8 cellular contexts compared by ENCODE assay signal in the genomic region with DNA sequence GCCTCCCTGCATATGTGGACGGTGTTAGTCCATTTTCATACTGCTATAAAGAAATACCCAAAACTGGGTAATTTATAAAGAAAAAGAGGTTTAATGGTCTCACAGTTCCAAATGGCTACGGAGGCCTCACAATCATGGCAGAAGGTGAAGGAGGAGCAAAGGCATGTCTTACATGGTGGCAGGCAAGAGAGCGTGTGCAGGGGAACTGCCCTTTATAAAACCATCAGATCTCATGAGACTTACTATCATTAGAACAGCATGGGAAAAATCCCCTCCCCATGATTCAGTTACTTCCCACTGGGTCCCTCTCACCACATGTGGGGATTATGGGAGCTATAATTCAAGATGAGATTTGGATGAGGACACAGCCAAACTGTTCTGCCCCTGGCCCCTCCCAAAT. TPM values are rescaled to one million over a fixed set of nuclear protein-coding genes. Genes with fewer than 3 reads are reported as not detected.
DNase-seq lines count a peak whose midpoint lies in the region; ATAC-seq and TF ChIP-seq lines count a peak whose summit lies in the region.
"Not testable (repeated sequence)": the region's sequence is repeated elsewhere in the genome, so short reads cannot be mapped to it uniquely, and the experiment has no call there.

No MANE protein-coding gene starts in this region.

- H2AFZ ChIP-seq in ACC112 (ENCODE audit: low read length, unreplicated experiment); HCT116 (ENCODE audit: low read depth, low read length, poor library complexity, severe bottlenecking); PC-3 (ENCODE audit: low read length); hepatocyte: not testable (repeated sequence)
- peak overlapping the region; percentile 97 for H2AFZ ChIP-seq in mammary epithelial cell (ENCODE audit: low read depth, low read length)

- H3K9me3 ChIP-seq in HCT116 (ENCODE audit: control insufficient read depth in 1 of 2, insufficient read depth in 1 of 2, low read depth in 1 of 2, low read length in 2 of 2); PC-3 (ENCODE audit: low read length); mammary epithelial cell (replicated peaks; ENCODE audit: insufficient read depth, low read length); hepatocyte (ENCODE audit: low read depth): not testable (repeated sequence)

- not testable (repeated sequence) for H3F3A ChIP-seq in PC-3 (ENCODE audit: low read length, unreplicated experiment)

- not testable (repeated sequence) for H3K27me3 Mint-ChIP-seq in activated T-cell treated with anti-CD3 and anti-CD28 coated beads, Interleukin-2, amount 50 U/mL, for 4 hours (ENCODE audit: low read depth); nephron progenitor cell (ENCODE audit: low read depth, poor library complexity); stimulated activated naive CD8-positive, alpha-beta T cell treated with anti-CD3 and anti-CD28 coated beads, Interleukin-15, amount 100 ng/mL, for 72 hours

- ATAC-seq in HCT116; PC-3; activated T-cell treated with anti-CD3 and anti-CD28 coated beads, Interleukin-2, amount 50 U/mL, for 4 hours; stimulated activated naive CD8-positive, alpha-beta T cell treated with anti-CD3 and anti-CD28 coated beads, Interleukin-15, amount 100 ng/mL, for 72 hours: not testable (repeated sequence)

- H3K36me3 ChIP-seq in ACC112 (ENCODE audit: insufficient read depth, low read length) (peaks cover 11% of the 10 kb centered on the region; the same call in 1 of the 2 replicates), HCT116 (ENCODE audit: control insufficient read depth in 1 of 2, insufficient read depth in 2 of 2, low read length in 2 of 2) (peaks cover 8 to 11% of the 10 kb centered on the region in 2 experiments; a peak in 3 of 4 replicates)
- H3K36me3 ChIP-seq in PC-3 (ENCODE audit: low read depth, low read length); mammary epithelial cell (ENCODE audit: insufficient read depth, low read length); hepatocyte (replicated peaks; ENCODE audit: insufficient read depth, low read depth): not testable (repeated sequence)

- intact Hi-C loops in HCT116 (cut with micrococcal nuclease); PC-3 (cut with micrococcal nuclease); mammary epithelial cell (cut with micrococcal nuclease): not testable (repeated sequence)

- in situ Hi-C loops in mammary epithelial cell (cut with MboI; ENCODE audit: low sequenced_read_pairs in 2 of 2) = loop anchor here in 1 of 2 donors (25.0 kb wide), 1 partner anchor 634 kb away; no protein-coding TSS in a partner anchor

- H3K9me2 ChIP-seq in HCT116 (ENCODE audit: insufficient read depth); PC-3 (replicated peaks; ENCODE audit: low read length); hepatocyte (replicated peaks; ENCODE audit: insufficient read depth): not testable (repeated sequence)

- H3K36me3 Mint-ChIP-seq in activated T-cell treated with anti-CD3 and anti-CD28 coated beads, Interleukin-2, amount 50 U/mL, for 4 hours (ENCODE audit: insufficient read depth) = peaks cover 37% of the 10 kb centered on the region
- peaks cover 53% of the 10 kb centered on the region for H3K36me3 Mint-ChIP-seq in nephron progenitor cell (ENCODE audit: low read depth)

- H3K4me3 Mint-ChIP-seq in activated T-cell treated with anti-CD3 and anti-CD28 coated beads, Interleukin-2, amount 50 U/mL, for 4 hours = peak overlapping the region; percentile 99
- H3K4me3 Mint-ChIP-seq in nephron progenitor cell = peak overlapping the region; percentile 100
- H3K4me3 Mint-ChIP-seq in stimulated activated naive CD8-positive, alpha-beta T cell treated with anti-CD3 and anti-CD28 coated beads, Interleukin-15, amount 100 ng/mL, for 72 hours = peak overlapping the region; percentile 99 to 100

- RAD21 ChIA-PET in HCT116 (lab: Charles Lee; ENCODE audit: low non-redundant PET in 1 of 2, low total read pairs in 2 of 2, uncharacterized antibody in 2 of 2, unreplicated experiment in 2 of 2) = not testable (repeated sequence)

- H3K4me3 ChIP-seq in ACC112 (ENCODE audit: low read depth, low read length) = peak overlapping the region; percentile 84
- H3K4me3 ChIP-seq in HCT116 (replicated peaks in 1 of 2; ENCODE audit: low read depth in 1 of 2, low read length in 2 of 2) = peak overlapping the region; percentile 81 to 88
- H3K4me3 ChIP-seq in PC-3 (ENCODE audit: low read length) = peak overlapping the region; percentile 88
- H3K4me3 ChIP-seq in mammary epithelial cell (replicated peaks in 1 of 3; ENCODE audit: insufficient read depth in 1 of 3, low read depth in 2 of 3, low read length in 3 of 3) = peak overlapping the region in 2 of 3 experiments; percentile 62 to 74
- not testable (repeated sequence) for H3K4me3 ChIP-seq in hepatocyte

- POLR2A ChIA-PET in HCT116 (lab: Charles Lee); PC-3 (lab: Charles Lee; ENCODE audit: unreplicated experiment): not testable (repeated sequence)

- peak overlapping the region; percentile 91 for H3K4me2 ChIP-seq in HCT116 (ENCODE audit: low read length)
- peak overlapping the region; percentile 96 for H3K4me2 ChIP-seq in PC-3 (ENCODE audit: low read length)
- H3K4me2 ChIP-seq in mammary epithelial cell (ENCODE audit: insufficient read depth, low read depth, low read length) = peak overlapping the region; percentile 81
- H3K4me2 ChIP-seq in hepatocyte = peak overlapping the region; percentile 77

- not testable (repeated sequence) for H4K20me1 ChIP-seq in HCT116 (ENCODE audit: insufficient read depth); PC-3 (ENCODE audit: low read length); mammary epithelial cell (ENCODE audit: insufficient read depth, low read length); hepatocyte (ENCODE audit: insufficient read depth, poor library complexity, severe bottlenecking)

- not testable (repeated sequence) for H3K9me3 Mint-ChIP-seq in activated T-cell treated with anti-CD3 and anti-CD28 coated beads, Interleukin-2, amount 50 U/mL, for 4 hours
- H3K9me3 Mint-ChIP-seq in nephron progenitor cell = peaks cover 35% of the 10 kb centered on the region
- peaks cover 7 to 13% of the 10 kb centered on the region in 2 donors for H3K9me3 Mint-ChIP-seq in stimulated activated naive CD8-positive, alpha-beta T cell treated with anti-CD3 and anti-CD28 coated beads, Interleukin-15, amount 100 ng/mL, for 72 hours

- H3K9ac ChIP-seq in HCT116 (ENCODE audit: low read length) (peak overlapping the region; percentile 75; the same call in 1 of the 2 replicates), PC-3 (ENCODE audit: low read length) (peak overlapping the region; percentile 80; the same call in 1 of the 2 replicates)
- H3K9ac ChIP-seq in mammary epithelial cell (ENCODE audit: insufficient read depth, low read length) = not testable (repeated sequence)

- not testable (repeated sequence) for TF ChIP-seq CTCF in HCT116 (IDR thresholded peaks at IDR 0.05 in 2 of 3, conservative IDR thresholded peaks at IDR 0.05 in 1 of 3; ENCODE audit: borderline replicate concordance in 1 of 3, insufficient read depth in 1 of 3, low read depth in 2 of 3, low read length in 2 of 3); PC-3 (conservative IDR thresholded peaks at IDR 0.05; ENCODE audit: low read depth, low read length); mammary epithelial cell (conservative IDR thresholded peaks at IDR 0.05 in 1 of 2, IDR thresholded peaks at IDR 0.05 in 1 of 2; ENCODE audit: extremely low read depth in 1 of 2, insufficient read depth in 1 of 2, low read depth in 1 of 2, low read length in 2 of 2); hepatocyte (IDR thresholded peaks at IDR 0.05; ENCODE audit: poor library complexity); nephron progenitor cell (IDR thresholded peaks at IDR 0.05)

- H3K4me1 ChIP-seq in ACC112 (ENCODE audit: control insufficient read depth, insufficient read depth, low read length, unreplicated experiment) (peaks cover 23% of the 10 kb centered on the region), HCT116 (ENCODE audit: control insufficient read depth in 1 of 2, insufficient read depth in 2 of 2, low read length in 2 of 2) (peaks cover 6 to 18% of the 10 kb centered on the region in 2 experiments), PC-3 (ENCODE audit: insufficient read depth, low read length) (peaks cover 24% of the 10 kb centered on the region; the same call in 1 of the 2 replicates), hepatocyte (ENCODE audit: insufficient read depth) (peaks cover 14% of the 10 kb centered on the region)
- H3K4me1 ChIP-seq in mammary epithelial cell (ENCODE audit: insufficient read depth, low read length) = not testable (repeated sequence)

- not testable (repeated sequence) for H3K79me2 ChIP-seq in ACC112 (ENCODE audit: control insufficient read depth, insufficient read depth, low read length, unreplicated experiment)
- peaks cover 17% of the 10 kb centered on the region for H3K79me2 ChIP-seq in HCT116 (ENCODE audit: insufficient read depth, low read length)
- H3K79me2 ChIP-seq in PC-3 (ENCODE audit: low read length) = peaks cover 22% of the 10 kb centered on the region
- peaks cover 19% of the 10 kb centered on the region for H3K79me2 ChIP-seq in mammary epithelial cell (ENCODE audit: insufficient read depth, low read length)
- H3K79me2 ChIP-seq in hepatocyte = peaks cover 17% of the 10 kb centered on the region

- H3K27me3 ChIP-seq in ACC112 (ENCODE audit: insufficient read depth, low read length); HCT116 (ENCODE audit: insufficient read depth, low read length); PC-3 (ENCODE audit: low read length); mammary epithelial cell (ENCODE audit: insufficient read depth, low read length); hepatocyte: not testable (repeated sequence)

- not testable (repeated sequence) for BruUV-seq in HCT116 (replicated peaks; lab: Mats Ljungman, UMichigan); PC-3 (replicated peaks; lab: Mats Ljungman, UMichigan); mammary epithelial cell (replicated peaks; lab: Mats Ljungman, UMichigan)

- not testable (repeated sequence) for TF ChIP-seq POLR2A in HCT116 (IDR thresholded peaks at IDR 0.05; ENCODE audit: borderline replicate concordance, extremely low read depth, insufficient read depth, insufficient read length)

- not testable (repeated sequence) for H3K27ac Mint-ChIP-seq in nephron progenitor cell
- peak overlapping the region; percentile 98 to 99 for H3K27ac Mint-ChIP-seq in stimulated activated naive CD8-positive, alpha-beta T cell treated with anti-CD3 and anti-CD28 coated beads, Interleukin-15, amount 100 ng/mL, for 72 hours

- dilution Hi-C loops in mammary epithelial cell (cut with HindIII; ENCODE audit: low sequenced_read_pairs) = not testable (repeated sequence)

- not testable (repeated sequence) for TF ChIP-seq RAD21 in HCT116 (IDR thresholded peaks at IDR 0.05; ENCODE audit: low read depth)

- not testable (repeated sequence) for DNase-seq in HCT116 (ENCODE audit: low read depth, low spot score); PC-3; activated T-cell treated with anti-CD3 and anti-CD28 coated beads, Interleukin-2, amount 50 U/mL, for 4 hours; mammary epithelial cell; hepatocyte (ENCODE audit: low spot score); nephron progenitor cell; stimulated activated naive CD8-positive, alpha-beta T cell treated with anti-CD3 and anti-CD28 coated beads, Interleukin-15, amount 100 ng/mL, for 72 hours

- 93% methylated on average over 3 of the region's 3 CpGs for WGBS in mammary epithelial cell (ENCODE audit: low coverage, missing lambda C conversion rate)
- 100% methylated on average over 3 of the region's 3 CpGs for WGBS in hepatocyte (ENCODE audit: low lambda C conversion rate, missing lambda C conversion rate)

- H3K27ac ChIP-seq in ACC112 (ENCODE audit: low read depth, low read length) (peak overlapping the region; percentile 72; the same call in 1 of the 2 replicates), hepatocyte (peak overlapping the region; percentile 81)
- H3K27ac ChIP-seq in HCT116 (ENCODE audit: low read depth, low read length); PC-3 (ENCODE audit: low read length); mammary epithelial cell (ENCODE audit: insufficient read depth, low read depth, low read length): not testable (repeated sequence)

- H3K4me1 Mint-ChIP-seq in activated T-cell treated with anti-CD3 and anti-CD28 coated beads, Interleukin-2, amount 50 U/mL, for 4 hours (ENCODE audit: low read depth) = peaks cover 46% of the 10 kb centered on the region
- H3K4me1 Mint-ChIP-seq in nephron progenitor cell = peaks cover 28% of the 10 kb centered on the region
- H3K4me1 Mint-ChIP-seq in stimulated activated naive CD8-positive, alpha-beta T cell treated with anti-CD3 and anti-CD28 coated beads, Interleukin-15, amount 100 ng/mL, for 72 hours = peaks cover 40% of the 10 kb centered on the region

- CTCF ChIA-PET in HCT116 (lab: Charles Lee); PC-3 (lab: Charles Lee); mammary epithelial cell (lab: Charles Lee; ENCODE audit: low non-redundant PET): not testable (repeated sequence)

RNA-seq across cellular contexts. Expression of gene BTD, which starts 1.3 kb away (rescaled TPM):
- 5.0 TPM for total RNA-seq in HCT116 (2021; ENCODE audit: unreplicated experiment)
- polyA plus RNA-seq in HCT116 (2012) = 5.3 and 6.7 TPM in 2 replicates
- total RNA-seq in PC-3 (2014; rRNA removed) = 11.7 and 17.1 TPM in 2 replicates
- 1 to 10 TPM; 3.0 to 3.3 (median 3.0) TPM for total RNA-seq in activated T-cell treated with anti-CD3 and anti-CD28 coated beads, Interleukin-2, amount 50 U/mL, for 4 hours
- total RNA-seq in mammary epithelial cell = 10 to 100 TPM in 1 of 2 donors, 1 to 10 TPM in 1; 8.0 to 21.7 TPM
- 17.2 TPM for polyA plus RNA-seq in mammary epithelial cell
- polyA minus RNA-seq in mammary epithelial cell = 15.1 TPM
- total RNA-seq in hepatocyte = 37.6 and 37.9 TPM in 2 replicates
- polyA plus RNA-seq in hepatocyte = 28.4 and 30.2 TPM in 2 replicates

RNA-seq across cellular contexts. Expression of gene HACL1, which starts 1.4 kb away (rescaled TPM):
- total RNA-seq in HCT116 (2021; ENCODE audit: unreplicated experiment) = 20.5 TPM
- polyA plus RNA-seq in HCT116 (2012) = 18.7 and 18.9 TPM in 2 replicates
- total RNA-seq in PC-3 (2014; rRNA removed) = 20.3 and 25.5 TPM in 2 replicates
- 10 to 100 TPM; 23.1 to 34.5 (median 29.6) TPM for total RNA-seq in activated T-cell treated with anti-CD3 and anti-CD28 coated beads, Interleukin-2, amount 50 U/mL, for 4 hours
- total RNA-seq in mammary epithelial cell = 10 to 100 TPM; 17.4 to 22.5 TPM
- polyA plus RNA-seq in mammary epithelial cell = 23.5 TPM
- polyA minus RNA-seq in mammary epithelial cell = 29.6 TPM
- 23.0 and 25.3 TPM in 2 replicates for total RNA-seq in hepatocyte
- 18.7 and 21.6 TPM in 2 replicates for polyA plus RNA-seq in hepatocyte
